ENCODE assay signal across 24 cellular contexts in the genomic region with DNA sequence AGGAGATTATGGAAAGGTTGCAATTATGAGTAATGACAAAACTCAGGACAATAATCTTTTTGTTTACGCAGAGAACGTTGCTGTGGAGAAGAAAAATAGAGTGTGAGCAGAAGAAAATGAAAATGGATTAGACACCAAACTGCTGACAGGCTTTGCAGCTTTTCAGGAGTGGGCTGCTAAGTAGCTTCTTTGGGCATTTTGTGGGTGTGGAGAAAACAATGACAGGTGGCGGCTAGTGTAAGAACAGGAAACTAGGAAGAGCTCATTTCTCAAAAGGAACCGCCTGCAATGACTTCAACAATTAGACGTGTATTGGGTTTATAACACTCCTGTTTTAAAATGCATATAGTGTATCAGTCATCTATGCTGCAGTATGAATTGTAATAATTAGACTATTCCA. TPM values are rescaled to one million over a fixed set of nuclear protein-coding genes. Genes with fewer than 3 reads are reported as not detected.
"Had no signal": no experiment of that assay in that cellular context is flagged by ENCODE, and none has a peak within 500 bp of the region (broad histone marks: within the 10 kb centered on the region; RNA-seq: fewer than 3 reads in every experiment).

No MANE protein-coding gene starts in this region.

- DNase-seq: cortex of kidney; effector memory CD8-positive, alpha-beta T cell; erythroblast; hypothalamus; immature natural killer cell; left ventricle myocardium superior; lower lobe of right lung; naive thymus-derived CD4-positive, alpha-beta T cell; right lobe of liver; small intestine; stimulated activated CD4-positive, alpha-beta T cell treated with anti-CD3 and anti-CD28 coated beads, Interleukin-15, amount 100 ng/mL, for 24 hours; stimulated activated CD4-positive, alpha-beta T cell treated with anti-CD3 and anti-CD28 coated beads, Interleukin-2, amount 100 ng/mL, for 48 hours; stimulated activated naive CD4-positive, alpha-beta T cell; stimulated activated naive CD8-positive, alpha-beta T cell treated with anti-CD3 and anti-CD28 coated beads, Interleukin-15, amount 100 ng/mL, for 72 hours; transverse colon; upper lobe of right lung; uterus had no signal

- ATAC-seq: effector memory CD8-positive, alpha-beta T cell; left ventricle myocardium superior; lower lobe of right lung; naive thymus-derived CD4-positive, alpha-beta T cell; right lobe of liver; stimulated activated naive CD8-positive, alpha-beta T cell treated with anti-CD3 and anti-CD28 coated beads, Interleukin-15, amount 100 ng/mL, for 72 hours; upper lobe of right lung had no signal

- H3K27ac Mint-ChIP-seq: effector memory CD8-positive, alpha-beta T cell; immature natural killer cell; naive thymus-derived CD4-positive, alpha-beta T cell; nephron; neural progenitor cell; progenitor cell of endocrine pancreas; stimulated activated naive CD8-positive, alpha-beta T cell treated with anti-CD3 and anti-CD28 coated beads, Interleukin-15, amount 100 ng/mL, for 72 hours had no signal

- H3K4me3 Mint-ChIP-seq: effector memory CD8-positive, alpha-beta T cell; immature natural killer cell; naive thymus-derived CD4-positive, alpha-beta T cell; nephron; neural progenitor cell; stimulated activated naive CD8-positive, alpha-beta T cell treated with anti-CD3 and anti-CD28 coated beads, Interleukin-15, amount 100 ng/mL, for 72 hours had no signal

- H3K9me3 Mint-ChIP-seq: effector memory CD8-positive, alpha-beta T cell; nephron; neural progenitor cell had no signal

- H3K4me1 Mint-ChIP-seq: immature natural killer cell; naive thymus-derived CD4-positive, alpha-beta T cell; stimulated activated naive CD8-positive, alpha-beta T cell treated with anti-CD3 and anti-CD28 coated beads, Interleukin-15, amount 100 ng/mL, for 72 hours had no signal

- FAIRE-seq: endometrium, frontal cortex, keratinocyte, small intestine had no signal

- H3K36me3 Mint-ChIP-seq: immature natural killer cell; naive thymus-derived CD4-positive, alpha-beta T cell; neural progenitor cell had no signal

RNA-seq across cellular contexts. Expression of gene PALMD, which starts 18.3 kb away (rescaled TPM):
- total RNA-seq: mononuclear cell; naive thymus-derived CD4-positive, alpha-beta T cell had no signal
